ENCODE assay signal across 9 cellular contexts in the genomic region with DNA sequence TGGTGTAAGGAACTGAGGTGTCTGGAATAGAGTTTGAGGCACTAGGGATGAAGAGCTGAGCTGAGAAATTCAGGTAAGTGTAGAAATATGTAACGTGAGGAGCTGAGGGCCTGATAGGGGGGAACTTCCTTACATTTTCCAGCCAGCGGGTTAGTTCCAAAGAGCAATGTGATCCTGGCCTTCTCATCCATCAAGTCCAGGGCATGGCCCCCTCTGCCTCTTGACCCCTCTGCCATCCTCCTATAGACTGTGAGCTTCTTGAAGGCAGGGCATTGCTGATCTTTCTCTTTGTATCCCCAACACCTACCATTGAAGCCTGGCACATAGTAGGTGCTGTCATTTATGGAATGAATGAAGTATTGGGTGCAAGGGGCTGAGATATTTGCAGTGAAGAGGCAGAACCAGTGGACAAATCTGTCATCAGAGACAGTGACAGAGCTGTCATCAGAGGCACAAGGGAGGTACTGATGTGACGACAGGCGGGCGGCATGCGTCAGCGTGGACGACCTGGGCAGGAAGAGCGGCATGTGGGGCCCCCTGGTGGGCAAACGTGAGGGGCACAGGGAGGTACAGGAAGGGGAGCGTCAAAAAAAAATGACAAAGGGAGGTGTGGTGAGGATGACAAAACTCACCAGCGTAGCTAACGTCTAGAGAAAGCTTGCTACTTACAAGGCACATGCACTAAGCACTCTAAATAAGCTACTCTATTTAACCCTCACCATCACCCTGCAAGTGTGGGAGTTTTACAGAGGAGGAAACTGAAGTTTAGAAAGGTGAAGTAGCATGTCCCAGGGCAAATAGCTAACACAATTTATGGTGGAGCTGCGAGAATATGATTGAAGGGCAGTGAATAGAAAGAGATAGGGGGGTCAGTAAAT.
DNase-seq lines count a peak whose midpoint lies in the region; ATAC-seq, FAIRE-seq and TF ChIP-seq lines count a peak whose summit lies in the region.
"Had no signal": no experiment of that assay in that cellular context is flagged by ENCODE, and none has a peak within 500 bp of the region (broad histone marks: within the 10 kb centered on the region; RNA-seq: fewer than 3 reads in every experiment).

No MANE protein-coding gene starts in this region.

- ATAC-seq in GM21423 (IDR thresholded peaks at IDR 0.05; ENCODE audit: unreplicated experiment): peak; percentile 87

- peak; percentile 91 for TF ChIP-seq CTCF in D721Med (IDR thresholded peaks at IDR 0.05; ENCODE audit: insufficient read depth, missing control alignments)

- DNase-seq in D721Med (ENCODE audit: insufficient read length, low spot score) (peak; percentile 69), HuH-7 (ENCODE audit: low spot score) (peak; percentile 58), RCC 7860 (ENCODE audit: low spot score) (peak; percentile 65), activated T-helper 1 cell treated with Interleukin-2 at 50 U/mL for 16 hours (ENCODE audit: low read depth) (peak; percentile 89), fibroblast of peridontal ligament (ENCODE audit: extremely low read depth) (peak; percentile 73), nucleus accumbens (lab: John Stamatoyannopoulos, UW) (peak in 46 of 56 donors; percentile 8 to 76 (median 44)), stromal cell of bone marrow (ENCODE audit: low read depth) (peak; percentile 56)

- FAIRE-seq in D721Med (lab: Jason Lieb, UNC) (no peak), RCC 7860 (lab: Jason Lieb, UNC) (no peak)
- FAIRE-seq: endometrium had no signal

Comparison
In these comparisons a context has a peak if more than half of its experiments do, and no peak if none do; other contexts are left out.
1. Peak in every context shown above with its lines: DNase-seq and ATAC-seq.